ENCODE assay signal across 15 cellular contexts in genomic region chr11:3877252-3878035, GRCh38. TPM values are rescaled to one million over a fixed set of nuclear protein-coding genes. Genes with fewer than 3 reads are reported as not detected.
DNase-seq lines count a peak whose midpoint lies in the region; ATAC-seq and TF ChIP-seq lines count a peak whose summit lies in the region.
"Had no signal": no experiment of that assay in that cellular context is flagged by ENCODE, and none has a peak within 500 bp of the region (broad histone marks: within the 10 kb centered on the region; RNA-seq: fewer than 3 reads in every experiment).

No MANE protein-coding gene starts in this region.

- H3K4me1 ChIP-seq in MM.1S (ENCODE audit: low read length) (peaks cover 24% of the 10 kb centered on the region), colonic mucosa (peaks cover 12% of the 10 kb centered on the region)

- H3K4me3 Mint-ChIP-seq in activated B cell treated with CpG ODN at 0.5 μM for 24 hours = peak overlapping the region; percentile 25
- no peak overlapping the region for H3K4me3 Mint-ChIP-seq in stimulated activated memory B cell treated with anti-CD40 and anti-IgM and Interleukin-4, amounts not matched to agents 10 μg/mL and 1 μg/mL and 100 μg/mL, for 72 hours

- peaks cover 19% of the 10 kb centered on the region; the same call in 1 of the 2 replicates for H4K20me1 ChIP-seq in MM.1S (ENCODE audit: insufficient read depth, low read length)

- no peaks in the 10 kb centered on the region for H3K9me2 ChIP-seq in MM.1S (replicated peaks; ENCODE audit: insufficient read depth, low read length)

- H3K27me3 ChIP-seq in MM.1S (replicated peaks; ENCODE audit: insufficient read depth, low read length) = no peaks in the 10 kb centered on the region
- no peaks in the 10 kb centered on the region for H3K27me3 ChIP-seq in colonic mucosa
- H3K27me3 ChIP-seq: brain microvascular endothelial cell had no signal

- TF ChIP-seq CTCF in activated B cell treated with CpG ODN at 0.5 μM for 24 hours (IDR thresholded peaks at IDR 0.05) (no peak), MM.1S (IDR thresholded peaks at IDR 0.05; ENCODE audit: low read length) (no peak), colonic mucosa (IDR thresholded peaks at IDR 0.05) (no peak)

- H2AFZ ChIP-seq in MM.1S (ENCODE audit: low read length) = no peak overlapping the region

- H3K9ac ChIP-seq in MM.1S (ENCODE audit: low read length) (no peak overlapping the region), colonic mucosa (ENCODE audit: low read depth in 2 of 2, low read length in 2 of 2) (peak overlapping the region in 1 of 2 donors; percentile 24)

- H3K9me3 ChIP-seq in MM.1S (replicated peaks; ENCODE audit: insufficient read depth, low read length) (no peaks in the 10 kb centered on the region), colonic mucosa (no peaks in the 10 kb centered on the region)

- H3K79me2 ChIP-seq in MM.1S (ENCODE audit: low read length) = peaks cover 96% of the 10 kb centered on the region

- no peaks in the 10 kb centered on the region for H3K36me3 Mint-ChIP-seq in activated B cell treated with CpG ODN at 0.5 μM for 24 hours (ENCODE audit: low read depth)
- no peaks in the 10 kb centered on the region for H3K36me3 Mint-ChIP-seq in stimulated activated memory B cell treated with anti-CD40 and anti-IgM and Interleukin-4, amounts not matched to agents 10 μg/mL and 1 μg/mL and 100 μg/mL, for 72 hours

- no peaks in the 10 kb centered on the region for H3F3A ChIP-seq in MM.1S (ENCODE audit: insufficient read depth, low read length)

- no peak overlapping the region for H3K4me2 ChIP-seq in MM.1S (ENCODE audit: low read depth, low read length)

- no peaks in the 10 kb centered on the region for H3K9me3 Mint-ChIP-seq in activated B cell treated with CpG ODN at 0.5 μM for 24 hours
- no peaks in the 10 kb centered on the region for H3K9me3 Mint-ChIP-seq in stimulated activated memory B cell treated with anti-CD40 and anti-IgM and Interleukin-4, amounts not matched to agents 10 μg/mL and 1 μg/mL and 100 μg/mL, for 72 hours

- POLR2A ChIA-PET in activated B cell treated with CpG ODN at 0.5 μM for 24 hours (lab: Charles Lee) = interaction anchor here (1.1 to 4.3 kb wide), 3 partner anchors 19 to 37 kb away, joined by 3 to 41 read pairs (median 29); partner anchors contain the start of genes RHOG and STIM1

- H3K27ac ChIP-seq in MM.1S (ENCODE audit: low read length) (no peak overlapping the region), colonic mucosa (no peak overlapping the region)
- H3K27ac ChIP-seq: brain microvascular endothelial cell, HL-60 had no signal

- CTCF ChIA-PET in activated B cell treated with CpG ODN at 0.5 μM for 24 hours (lab: Charles Lee) = interaction anchor here (0.5 to 3.5 kb wide), 5 partner anchors 9 to 724 kb away, joined by 3 to 16 read pairs (median 3); partner anchors contain the start of gene STIM1

- H3K4me3 ChIP-seq in MM.1S (ENCODE audit: low read length) = no peak overlapping the region
- no peak overlapping the region for H3K4me3 ChIP-seq in colonic mucosa
- H3K4me3 ChIP-seq: lung had no signal

- peak overlapping the region; percentile 76 for H3K27ac Mint-ChIP-seq in activated B cell treated with CpG ODN at 0.5 μM for 24 hours
- peak overlapping the region; percentile 58 for H3K27ac Mint-ChIP-seq in stimulated activated memory B cell treated with anti-CD40 and anti-IgM and Interleukin-4, amounts not matched to agents 10 μg/mL and 1 μg/mL and 100 μg/mL, for 72 hours

- H3K36me3 ChIP-seq in MM.1S (replicated peaks; ENCODE audit: insufficient read depth, low read length) (no peaks in the 10 kb centered on the region), colonic mucosa (no peaks in the 10 kb centered on the region)
- H3K36me3 ChIP-seq: brain microvascular endothelial cell had no signal

- no peaks in the 10 kb centered on the region for H3K27me3 Mint-ChIP-seq in activated B cell treated with CpG ODN at 0.5 μM for 24 hours
- H3K27me3 Mint-ChIP-seq in stimulated activated memory B cell treated with anti-CD40 and anti-IgM and Interleukin-4, amounts not matched to agents 10 μg/mL and 1 μg/mL and 100 μg/mL, for 72 hours = no peaks in the 10 kb centered on the region

- no peak for ATAC-seq in activated B cell treated with CpG ODN at 0.5 μM for 24 hours (ENCODE audit: low read depth)
- ATAC-seq in stimulated activated memory B cell treated with anti-CD40 and anti-IgM and Interleukin-4, amounts not matched to agents 10 μg/mL and 1 μg/mL and 100 μg/mL, for 72 hours = no peak

- H3K4me1 Mint-ChIP-seq in activated B cell treated with CpG ODN at 0.5 μM for 24 hours = peaks cover 84% of the 10 kb centered on the region
- peaks cover 79% of the 10 kb centered on the region for H3K4me1 Mint-ChIP-seq in stimulated activated memory B cell treated with anti-CD40 and anti-IgM and Interleukin-4, amounts not matched to agents 10 μg/mL and 1 μg/mL and 100 μg/mL, for 72 hours

- peak; percentile 29 for DNase-seq in NCI-H2227 treated with DMSO at 0.1 percent for 48 hours (lab: John Stamatoyannopoulos, UW)
- no peak for DNase-seq in NCI-H2227 (lab: John Stamatoyannopoulos, UW; ENCODE audit: unreplicated experiment)
- DNase-seq in activated B cell treated with CpG ODN at 0.5 μM for 24 hours = no peak
- DNase-seq in left kidney (ENCODE audit: low read depth, low spot score) = peak; percentile 64
- DNase-seq in MM.1S = no peak
- DNase-seq in superior temporal gyrus (ENCODE audit: extremely low spot score) = no peak
- no peak for DNase-seq in colonic mucosa
- DNase-seq: 8988T; brain microvascular endothelial cell; NCI-H146; stimulated activated CD4-positive, alpha-beta T cell treated with anti-CD3 and anti-CD28 coated beads, Interleukin-15, amount 100 ng/mL, for 24 hours; substantia nigra had no signal

- intact Hi-C loops in activated B cell treated with CpG ODN at 0.5 μM for 24 hours (cut with micrococcal nuclease) (no loop called here), colonic mucosa (cut with DNase I) (no loop called here)

RNA-seq across cellular contexts. Expression of gene STIM1, which starts 22.0 kb away (rescaled TPM):
- total RNA-seq in activated B cell treated with CpG ODN at 0.5 μM for 24 hours (37.3 and 38.4 TPM in 2 replicates), colonic mucosa (10 to 100 TPM; 39.1 to 56.8 TPM)

RNA-seq across cellular contexts. Expression of gene RHOG, which starts 36.7 kb away (rescaled TPM):
- total RNA-seq in activated B cell treated with CpG ODN at 0.5 μM for 24 hours (163 and 176 TPM in 2 replicates), colonic mucosa (10 to 100 TPM; 59.8 to 63.3 TPM)

Comparison
In these comparisons a context has a peak if more than half of its experiments do, and no peak if none do; other contexts are left out.
1. DNase-seq: peak in NCI-H2227 treated with DMSO at 0.1 percent for 48 hours (single experiment) and left kidney (single experiment); none in NCI-H2227 (single experiment), activated B cell treated with CpG ODN at 0.5 μM for 24 hours (single experiment), MM.1S (single experiment), superior temporal gyrus (single experiment) and colonic mucosa (single experiment).